Comparison of ENCODE assay signal across 8 cellular contexts in genomic region chr19:44845612-44846454, GRCh38. TPM values are rescaled to one million over a fixed set of nuclear protein-coding genes. Genes with fewer than 3 reads are reported as not detected.
DNase-seq lines count a peak whose midpoint lies in the region; ATAC-seq and TF ChIP-seq lines count a peak whose summit lies in the region.

Gene NECTIN2, plus strand, starts transcription at chr19:44846297. Its CDS starts 229 bp downstream, at chr19:44846526.

- ATAC-seq in HG02973 (IDR thresholded peaks at IDR 0.05; ENCODE audit: unreplicated experiment), result peak; percentile 55
- ATAC-seq in left colon, result peak; percentile 73
- ATAC-seq in GM19452 (IDR thresholded peaks at IDR 0.05; ENCODE audit: unreplicated experiment), result no peak

- intact Hi-C loops in activated CD4-positive, alpha-beta T cell treated with anti-CD3 and anti-CD28 coated beads, Interleukin-2, amount 10 ng/mL, durations not matched to agents 24 days and 14 days (cut with micrococcal nuclease), result loop anchor here (1.0 to 10.0 kb wide), 4 partner anchors 45 to 191 kb away; partner anchors contain the start of gene TOMM40
- intact Hi-C loops in colonic mucosa (cut with DNase I) (loop anchor here (2.0 kb wide), 2 partner anchors 45 to 157 kb away; no protein-coding TSS in a partner anchor), left colon (cut with DNase I, micrococcal nuclease) (loop anchor here (10.0 kb wide), 2 partner anchors 51 to 131 kb away; no protein-coding TSS in a partner anchor)

- H3K27ac Mint-ChIP-seq in activated CD4-positive, alpha-beta T cell treated with anti-CD3 and anti-CD28 coated beads, Interleukin-2, amount 10 ng/mL, durations not matched to agents 24 days and 14 days, result peak within 1 kb of the TSS; percentile 85

- no peaks in the 10 kb centered on the region for H3K27me3 ChIP-seq in colonic mucosa

- peak within 1 kb of the TSS; percentile 85 for H3K4me3 ChIP-seq in colonic mucosa

- peaks cover 19% of the 10 kb centered on the region for H3K4me1 Mint-ChIP-seq in activated CD4-positive, alpha-beta T cell treated with anti-CD3 and anti-CD28 coated beads, Interleukin-2, amount 10 ng/mL, durations not matched to agents 24 days and 14 days

- TF ChIP-seq CTCF in colonic mucosa (IDR thresholded peaks at IDR 0.05), result peak; percentile 39

- no peaks in the 10 kb centered on the region for H3K9me3 ChIP-seq in colonic mucosa

- H3K36me3 Mint-ChIP-seq in activated CD4-positive, alpha-beta T cell treated with anti-CD3 and anti-CD28 coated beads, Interleukin-2, amount 10 ng/mL, durations not matched to agents 24 days and 14 days (ENCODE audit: low read depth), result no peaks in the 10 kb centered on the region

- peaks cover 44% of the 10 kb centered on the region for H3K27me3 Mint-ChIP-seq in activated CD4-positive, alpha-beta T cell treated with anti-CD3 and anti-CD28 coated beads, Interleukin-2, amount 10 ng/mL, durations not matched to agents 24 days and 14 days

- H3K9ac ChIP-seq in colonic mucosa (ENCODE audit: low read depth in 2 of 2, low read length in 2 of 2), result peak within 1 kb of the TSS; percentile 99 to 100

- DNase-seq in CMK (ENCODE audit: low read depth) (peak; percentile 95), NCI-H526 (lab: John Stamatoyannopoulos, UW) (peak; percentile 91 to 98), colonic mucosa (peak; percentile 100), left colon (peak; percentile 99 to 100)
- DNase-seq in activated CD4-positive, alpha-beta T cell treated with anti-CD3 and anti-CD28 coated beads, Interleukin-2, amount 10 ng/mL, durations not matched to agents 24 days and 14 days, result peak; percentile 93
- DNase-seq in stimulated activated CD4-positive, alpha-beta T cell treated with anti-CD3 and anti-CD28 coated beads, Interleukin-1b, Interleukin-23, amount 100 ng/mL, for 1 hour (ENCODE audit: low read depth in 2 of 2), result peak; percentile 36 to 75

- peak within 1 kb of the TSS; percentile 90 for H3K4me3 Mint-ChIP-seq in activated CD4-positive, alpha-beta T cell treated with anti-CD3 and anti-CD28 coated beads, Interleukin-2, amount 10 ng/mL, durations not matched to agents 24 days and 14 days

- no peaks in the 10 kb centered on the region for H3K36me3 ChIP-seq in colonic mucosa

- H3K27ac ChIP-seq in colonic mucosa, result peak within 1 kb of the TSS; percentile 91

- peaks cover 5% of the 10 kb centered on the region for H3K4me1 ChIP-seq in colonic mucosa

- no peaks in the 10 kb centered on the region for H3K9me3 Mint-ChIP-seq in activated CD4-positive, alpha-beta T cell treated with anti-CD3 and anti-CD28 coated beads, Interleukin-2, amount 10 ng/mL, durations not matched to agents 24 days and 14 days

RNA-seq across cellular contexts. Expression of gene NECTIN2, which starts in this region (rescaled TPM):
- total RNA-seq in activated CD4-positive, alpha-beta T cell treated with anti-CD3 and anti-CD28 coated beads, Interleukin-2, amount 10 ng/mL, durations not matched to agents 24 days and 14 days, result 0.19 and 0.44 TPM in 2 replicates
- total RNA-seq in colonic mucosa (100 to 1,000 TPM; 115 to 121 TPM), left colon (100 to 1,000 TPM; 112 to 125 TPM)

Comparison
In these comparisons a context has a peak if more than half of its experiments do, and no peak if none do; other contexts are left out.
1. RNA of gene NECTIN2 (total RNA-seq): 112 to 125 TPM in left colon and 115 to 121 TPM in colonic mucosa; 0.19 to 0.44 TPM in activated CD4-positive, alpha-beta T cell treated with anti-CD3 and anti-CD28 coated beads, Interleukin-2, amount 10 ng/mL, durations not matched to agents 24 days and 14 days; every median in the first group is over 10 times any median in the second.
2. Peak in DNase-seq in activated CD4-positive, alpha-beta T cell treated with anti-CD3 and anti-CD28 coated beads, Interleukin-2, amount 10 ng/mL, durations not matched to agents 24 days and 14 days; RNA of the gene not detected or under 1 TPM.
3. Peak in every context shown above with its lines, with median percentiles within 50 percentile points of each other: DNase-seq.